In the genomic region with DNA sequence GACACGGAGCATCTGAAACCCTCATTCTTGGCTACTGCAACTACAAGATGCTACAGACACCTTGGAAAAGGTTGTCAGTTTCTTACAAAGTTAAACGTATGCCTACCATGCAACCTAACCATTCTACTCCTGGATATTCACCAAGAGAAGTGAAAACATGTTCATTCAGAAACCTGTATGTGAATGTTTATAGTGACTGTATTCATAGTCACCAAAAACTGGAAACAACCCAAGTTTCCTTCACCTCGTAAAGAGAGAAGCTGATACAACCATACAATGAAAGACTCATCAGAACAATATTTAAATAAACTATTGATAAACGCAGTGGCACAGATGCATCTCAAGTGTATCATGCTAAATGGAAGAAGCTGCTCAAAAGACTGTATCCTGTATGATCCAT, we compare ENCODE assay signal across 14 cellular contexts. TPM values are rescaled to one million over a fixed set of nuclear protein-coding genes. Genes with fewer than 3 reads are reported as not detected.
DNase-seq lines count a peak whose midpoint lies in the region; ATAC-seq, FAIRE-seq and TF ChIP-seq lines count a peak whose summit lies in the region.
"Had no signal": no experiment of that assay in that cellular context is flagged by ENCODE, and none has a peak within 500 bp of the region (broad histone marks: within the 10 kb centered on the region; RNA-seq: fewer than 3 reads in every experiment).

No MANE protein-coding gene starts in this region.

- H3K27me3 Mint-ChIP-seq in natural killer cell (ENCODE audit: low read depth in 2 of 2) (no peaks in the 10 kb centered on the region), nephron progenitor cell (ENCODE audit: low read depth, poor library complexity) (peaks cover 26% of the 10 kb centered on the region)
- H3K27me3 Mint-ChIP-seq: CD4-positive, CD25-positive, alpha-beta regulatory T cell had no signal

- ATAC-seq in A549 = no peak
- ATAC-seq in natural killer cell = no peak
- ATAC-seq in HG03108 (IDR thresholded peaks at IDR 0.05; ENCODE audit: unreplicated experiment) = no peak
- ATAC-seq: GM12878 had no signal

- peaks cover 4% of the 10 kb centered on the region; the same call in 1 of the 2 replicates for H3K36me3 ChIP-seq in BLaER1

- no peaks in the 10 kb centered on the region for H3K9me3 Mint-ChIP-seq in natural killer cell
- no peaks in the 10 kb centered on the region for H3K9me3 Mint-ChIP-seq in nephron progenitor cell
- H3K9me3 Mint-ChIP-seq: HFFc6 had no signal

- no peak for TF ChIP-seq POLR2A in A549 (IDR thresholded peaks at IDR 0.05; ENCODE audit: low read length)

- H3K4me3 ChIP-seq in A549 = no peak overlapping the region
- H3K4me3 ChIP-seq in BLaER1 = no peak overlapping the region
- H3K4me3 ChIP-seq: GM12878 had no signal

- no peaks in the 10 kb centered on the region for H3K36me3 Mint-ChIP-seq in natural killer cell
- H3K36me3 Mint-ChIP-seq in nephron progenitor cell (ENCODE audit: low read depth) = peaks cover 32% of the 10 kb centered on the region

- POLR2A ChIA-PET in A549 (lab: Yijun Ruan, JAX) = no interaction called here

- H3K4me2 ChIP-seq in A549 (no peak overlapping the region), BLaER1 (peak overlapping the region; percentile 91)

- H4K20me1 ChIP-seq in BLaER1 = peaks cover 69% of the 10 kb centered on the region

- CTCF ChIA-PET in A549 (lab: Yijun Ruan, JAX) = no interaction called here

- H3K4me3 Mint-ChIP-seq in natural killer cell = no peak overlapping the region
- H3K4me3 Mint-ChIP-seq in nephron progenitor cell = no peak overlapping the region
- H3K4me3 Mint-ChIP-seq: CD4-positive, CD25-positive, alpha-beta regulatory T cell; HFFc6 had no signal

- no peak overlapping the region for H3K27ac ChIP-seq in A549
- H3K27ac ChIP-seq in BLaER1 = no peak overlapping the region

- H3K27me3 ChIP-seq in BLaER1 = peaks cover 60% of the 10 kb centered on the region

- no peak overlapping the region for H3K9ac ChIP-seq in BLaER1

- WGBS in A549 (ENCODE audit: missing lambda C conversion rate) = 81% methylated on average over 4 of the region's 4 CpGs

- DNase-seq in A549 (ENCODE audit: low read depth in 1 of 2, low spot score in 1 of 2) (no peak), M059J (ENCODE audit: low read depth) (peak; percentile 10), natural killer cell (no peak), nephron progenitor cell (no peak), superior temporal gyrus (ENCODE audit: extremely low spot score) (no peak)
- DNase-seq: Calu3; CD4-positive, CD25-positive, alpha-beta regulatory T cell; DMS 273 treated with DMSO at 0.1 percent for 48 hours; HCEC 1CT; HFFc6 had no signal

- peak overlapping the region; percentile 88 to 90 for H3K27ac Mint-ChIP-seq in natural killer cell
- H3K27ac Mint-ChIP-seq in nephron progenitor cell = no peak overlapping the region
- H3K27ac Mint-ChIP-seq: HFFc6 had no signal

- H3K4me1 ChIP-seq in A549 (no peaks in the 10 kb centered on the region), BLaER1 (peaks cover 58% of the 10 kb centered on the region)

- intact Hi-C loops in natural killer cell (cut with micrococcal nuclease) = no loop called here

- H3K4me1 Mint-ChIP-seq in natural killer cell (peaks cover 42 to 44% of the 10 kb centered on the region in 2 donors), nephron progenitor cell (peaks cover 44% of the 10 kb centered on the region)

- H3K9me3 ChIP-seq in A549 (no peaks in the 10 kb centered on the region), BLaER1 (no peaks in the 10 kb centered on the region)

- no peak for TF ChIP-seq EP300 in A549 (IDR thresholded peaks at IDR 0.05)

- peak; percentile 43 for FAIRE-seq in A549 (lab: Jason Lieb, UNC)
- FAIRE-seq: GM12878, GM18507 had no signal

- no peak for TF ChIP-seq CTCF in A549 (IDR thresholded peaks at IDR 0.05)
- no peak for TF ChIP-seq CTCF in natural killer cell (IDR thresholded peaks at IDR 0.05)
- no peak for TF ChIP-seq CTCF in nephron progenitor cell (IDR thresholded peaks at IDR 0.05)

- no peak for TF ChIP-seq RAD21 in A549 (conservative IDR thresholded peaks at IDR 0.05 in 1 of 2, IDR thresholded peaks at IDR 0.05 in 1 of 2)

TF ChIP-seq in A549, 52 proteins besides CTCF, POLR2A, EP300 and RAD21:
- TF ChIP-seq JUNB (IDR thresholded peaks at IDR 0.05) (no peak), ESRRA (IDR thresholded peaks at IDR 0.05; ENCODE audit: borderline replicate concordance, low read length) (no peak), KDM5A (IDR thresholded peaks at IDR 0.05) (no peak), RFX5 (IDR thresholded peaks at IDR 0.05) (no peak), HDAC2 (IDR thresholded peaks at IDR 0.05) (no peak), NPAS2 (CRISPR knock-in tag; IDR thresholded peaks at IDR 0.05; ENCODE audit: borderline replicate concordance) (no peak), HEYL (CRISPR knock-in tag; IDR thresholded peaks at IDR 0.05) (no peak), SMC3 (IDR thresholded peaks at IDR 0.05) (no peak), CBX2 (IDR thresholded peaks at IDR 0.05; ENCODE audit: borderline replicate concordance, low read depth) (no peak), EHF (CRISPR knock-in tag; IDR thresholded peaks at IDR 0.05) (no peak), FOSB (CRISPR knock-in tag; IDR thresholded peaks at IDR 0.05) (no peak), NFE2L2 (conservative IDR thresholded peaks at IDR 0.05; ENCODE audit: low read length) (no peak), CBX8 (IDR thresholded peaks at IDR 0.05) (no peak), JUN (IDR thresholded peaks at IDR 0.05) (no peak)
- TF ChIP-seq, protein P1, sequence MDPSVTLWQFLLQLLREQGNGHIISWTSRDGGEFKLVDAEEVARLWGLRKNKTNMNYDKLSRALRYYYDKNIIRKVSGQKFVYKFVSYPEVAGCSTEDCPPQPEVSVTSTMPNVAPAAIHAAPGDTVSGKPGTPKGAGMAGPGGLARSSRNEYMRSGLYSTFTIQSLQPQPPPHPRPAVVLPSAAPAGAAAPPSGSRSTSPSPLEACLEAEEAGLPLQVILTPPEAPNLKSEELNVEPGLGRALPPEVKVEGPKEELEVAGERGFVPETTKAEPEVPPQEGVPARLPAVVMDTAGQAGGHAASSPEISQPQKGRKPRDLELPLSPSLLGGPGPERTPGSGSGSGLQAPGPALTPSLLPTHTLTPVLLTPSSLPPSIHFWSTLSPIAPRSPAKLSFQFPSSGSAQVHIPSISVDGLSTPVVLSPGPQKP (IDR thresholded peaks at IDR 0.05; ENCODE audit: low read depth, low read length) = no peak
- TF ChIP-seq, protein P2, sequence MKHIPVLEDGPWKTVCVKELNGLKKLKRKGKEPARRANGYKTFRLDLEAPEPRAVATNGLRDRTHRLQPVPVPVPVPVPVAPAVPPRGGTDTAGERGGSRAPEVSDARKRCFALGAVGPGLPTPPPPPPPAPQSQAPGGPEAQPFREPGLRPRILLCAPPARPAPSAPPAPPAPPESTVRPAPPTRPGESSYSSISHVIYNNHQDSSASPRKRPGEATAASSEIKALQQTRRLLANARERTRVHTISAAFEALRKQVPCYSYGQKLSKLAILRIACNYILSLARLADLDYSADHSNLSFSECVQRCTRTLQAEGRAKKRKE (CRISPR knock-in tag; IDR thresholded peaks at IDR 0.05; ENCODE audit: low read depth) = no peak
- TF ChIP-seq, protein P3, sequence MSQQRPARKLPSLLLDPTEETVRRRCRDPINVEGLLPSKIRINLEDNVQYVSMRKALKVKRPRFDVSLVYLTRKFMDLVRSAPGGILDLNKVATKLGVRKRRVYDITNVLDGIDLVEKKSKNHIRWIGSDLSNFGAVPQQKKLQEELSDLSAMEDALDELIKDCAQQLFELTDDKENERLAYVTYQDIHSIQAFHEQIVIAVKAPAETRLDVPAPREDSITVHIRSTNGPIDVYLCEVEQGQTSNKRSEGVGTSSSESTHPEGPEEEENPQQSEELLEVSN (IDR thresholded peaks at IDR 0.05; ENCODE audit: borderline replicate concordance, low read depth) = no peak
- TF ChIP-seq, protein P4, sequence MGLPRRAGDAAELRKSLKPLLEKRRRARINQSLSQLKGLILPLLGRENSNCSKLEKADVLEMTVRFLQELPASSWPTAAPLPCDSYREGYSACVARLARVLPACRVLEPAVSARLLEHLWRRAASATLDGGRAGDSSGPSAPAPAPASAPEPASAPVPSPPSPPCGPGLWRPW (IDR thresholded peaks at IDR 0.05) = no peak
- TF ChIP-seq, protein P5, sequence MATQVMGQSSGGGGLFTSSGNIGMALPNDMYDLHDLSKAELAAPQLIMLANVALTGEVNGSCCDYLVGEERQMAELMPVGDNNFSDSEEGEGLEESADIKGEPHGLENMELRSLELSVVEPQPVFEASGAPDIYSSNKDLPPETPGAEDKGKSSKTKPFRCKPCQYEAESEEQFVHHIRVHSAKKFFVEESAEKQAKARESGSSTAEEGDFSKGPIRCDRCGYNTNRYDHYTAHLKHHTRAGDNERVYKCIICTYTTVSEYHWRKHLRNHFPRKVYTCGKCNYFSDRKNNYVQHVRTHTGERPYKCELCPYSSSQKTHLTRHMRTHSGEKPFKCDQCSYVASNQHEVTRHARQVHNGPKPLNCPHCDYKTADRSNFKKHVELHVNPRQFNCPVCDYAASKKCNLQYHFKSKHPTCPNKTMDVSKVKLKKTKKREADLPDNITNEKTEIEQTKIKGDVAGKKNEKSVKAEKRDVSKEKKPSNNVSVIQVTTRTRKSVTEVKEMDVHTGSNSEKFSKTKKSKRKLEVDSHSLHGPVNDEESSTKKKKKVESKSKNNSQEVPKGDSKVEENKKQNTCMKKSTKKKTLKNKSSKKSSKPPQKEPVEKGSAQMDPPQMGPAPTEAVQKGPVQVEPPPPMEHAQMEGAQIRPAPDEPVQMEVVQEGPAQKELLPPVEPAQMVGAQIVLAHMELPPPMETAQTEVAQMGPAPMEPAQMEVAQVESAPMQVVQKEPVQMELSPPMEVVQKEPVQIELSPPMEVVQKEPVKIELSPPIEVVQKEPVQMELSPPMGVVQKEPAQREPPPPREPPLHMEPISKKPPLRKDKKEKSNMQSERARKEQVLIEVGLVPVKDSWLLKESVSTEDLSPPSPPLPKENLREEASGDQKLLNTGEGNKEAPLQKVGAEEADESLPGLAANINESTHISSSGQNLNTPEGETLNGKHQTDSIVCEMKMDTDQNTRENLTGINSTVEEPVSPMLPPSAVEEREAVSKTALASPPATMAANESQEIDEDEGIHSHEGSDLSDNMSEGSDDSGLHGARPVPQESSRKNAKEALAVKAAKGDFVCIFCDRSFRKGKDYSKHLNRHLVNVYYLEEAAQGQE (IDR thresholded peaks at IDR 0.05) = no peak

RNA-seq across cellular contexts. Expression of a gene that starts 55.4 kb away (rescaled TPM):
- polyA plus RNA-seq in A549 (2011; rRNA removed) = 17.8 and 28.9 TPM in 2 replicates
- 36.9 and 47.2 TPM in 2 replicates for polyA plus RNA-seq in A549 (2012; cell fraction: cytosol; rRNA removed)
- polyA plus RNA-seq in A549 (2012; cell fraction: nucleus; rRNA removed) = 34.1 and 42.1 TPM in 2 replicates
- 26.6 to 32.7 TPM (median 30.8 TPM) in 3 replicates for polyA plus RNA-seq in A549 (2017; fragmentation: RNase III; extraction: RNeasy Plus Mini Kit Qiagen cat#74134 plus additional on column Dnase treatment)
- polyA minus RNA-seq in A549 (2011; rRNA and poly(A)+ RNA removed) = 9.5 and 11.2 TPM in 2 replicates
- 8.0 and 19.7 TPM in 2 replicates for total RNA-seq in M059J (2014; rRNA removed; shearing (Covaris generic))
- total RNA-seq in natural killer cell = 10 to 100 TPM; 26.8 to 33.3 (median 33.0) TPM
